In the genomic region with DNA sequence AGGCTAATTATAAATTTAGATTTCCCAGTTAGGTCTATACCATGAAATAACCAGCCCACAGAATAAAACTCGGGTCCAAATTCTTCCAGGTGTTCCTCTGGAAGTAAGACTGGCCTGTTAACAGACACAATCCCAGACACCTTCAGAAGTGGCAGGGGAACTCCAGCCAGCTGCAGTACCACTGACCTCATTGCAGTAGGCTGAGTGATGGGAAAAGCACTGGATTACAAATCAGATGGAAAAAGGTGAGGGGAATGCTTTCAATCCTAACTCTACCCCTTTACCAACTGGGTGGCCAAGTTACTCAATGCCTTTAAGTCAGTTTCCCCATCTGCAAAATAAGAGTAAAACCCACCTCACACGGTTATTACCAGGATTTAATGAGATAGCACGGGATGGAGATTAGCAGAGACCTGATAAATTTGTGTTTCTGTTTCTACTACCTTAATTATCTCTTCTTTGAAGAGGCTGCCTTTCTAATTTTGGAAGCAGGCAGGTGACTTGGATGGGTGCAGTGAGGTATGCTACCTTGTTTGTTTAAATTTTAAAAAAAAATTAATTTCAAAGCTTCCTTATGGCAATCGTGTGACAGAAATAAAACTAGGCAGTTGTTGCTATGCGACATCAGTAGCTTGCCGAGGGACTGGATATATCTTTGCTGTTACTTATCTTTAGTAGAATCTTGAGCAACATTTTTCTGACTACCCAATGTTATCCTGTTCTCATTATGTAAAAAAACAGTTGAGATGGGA, we compare ENCODE assay signal across 25 cellular contexts.
"Had no signal": no experiment of that assay in that cellular context is flagged by ENCODE, and none has a peak within 500 bp of the region (broad histone marks: within the 10 kb centered on the region; RNA-seq: fewer than 3 reads in every experiment).

No MANE protein-coding gene starts in this region.

- H3K9me3 Mint-ChIP-seq: activated CD4-positive, alpha-beta memory T cell treated with anti-CD3 and anti-CD28 coated beads for 36 hours; activated CD4-positive, alpha-beta T cell treated with anti-CD3 and anti-CD28 coated beads, Interleukin-2, amount 10 ng/mL, durations not matched to agents 24 days and 14 days; activated naive CD4-positive, alpha-beta T cell treated with anti-CD3 and anti-CD28 coated beads for 36 hours; activated naive CD8-positive, alpha-beta T cell treated with anti-CD3 and anti-CD28 coated beads, Interleukin-2, amount 10 ng/mL, durations not matched to agents 7 days and 5 days; activated T-helper 1 cell treated with anti-CD3 and anti-CD28 coated beads, Interleukin-12 subunit alpha, Interleukin-12 subunit beta, Interleukin-2, Interleukin-4 antibody, amounts not matched to agents 30 ng/mL and 10 ng/mL and 1 ng/mL, durations not matched to agents 14 hours and 24 hours and 36 hours; immature natural killer cell; natural killer cell had no signal

- ATAC-seq: heart left ventricle; left colon; natural killer cell; stimulated activated naive B cell treated with anti-CD40 and anti-IgM and Interleukin-4, amounts not matched to agents 10 μg/mL and 1 μg/mL and 100 μg/mL, for 72 hours had no signal

- H3K4me1 Mint-ChIP-seq: activated CD4-positive, alpha-beta T cell treated with anti-CD3 and anti-CD28 coated beads, Interleukin-2, amount 10 ng/mL, durations not matched to agents 24 days and 14 days; activated naive CD8-positive, alpha-beta T cell treated with anti-CD3 and anti-CD28 coated beads, Interleukin-2, amount 10 ng/mL, durations not matched to agents 7 days and 5 days; immature natural killer cell; natural killer cell had no signal

- DNase-seq: activated CD4-positive, alpha-beta memory T cell treated with anti-CD3 and anti-CD28 coated beads for 36 hours; activated CD4-positive, alpha-beta T cell treated with anti-CD3 and anti-CD28 coated beads, Interleukin-2, amount 10 ng/mL, durations not matched to agents 24 days and 14 days; activated CD4-positive, CD25-positive, alpha-beta regulatory T cell treated with anti-CD3 and anti-CD28 coated beads, Interleukin-2, amount 50 U/mL, for 72 hours; activated CD8-positive, alpha-beta memory T cell treated with anti-CD3 and anti-CD28 coated beads, Interleukin-2, amount 50 U/mL, for 4 hours; activated effector memory CD4-positive, alpha-beta T cell treated with anti-CD3 and anti-CD28 coated beads, Interleukin-2, amount 50 U/mL, for 16 hours; activated naive CD4-positive, alpha-beta T cell treated with anti-CD3 and anti-CD28 coated beads for 36 hours; activated naive CD8-positive, alpha-beta T cell treated with anti-CD3 and anti-CD28 coated beads, Interleukin-2, amount 10 ng/mL, durations not matched to agents 7 days and 5 days; activated T-cell treated with anti-CD3 and anti-CD28 coated beads, Interleukin-2, amount 50 U/mL, for 1 hour; amniotic stem cell; brain microvascular endothelial cell; foreskin fibroblast; heart left ventricle; hypothalamus; immature natural killer cell; kidney; left colon; midbrain; natural killer cell; stimulated activated CD4-positive, alpha-beta T cell treated with anti-CD3 and anti-CD28 coated beads, Interleukin-15, amount 100 ng/mL, for 24 hours; stimulated activated CD4-positive, alpha-beta T cell treated with anti-CD3 and anti-CD28 coated beads, Interleukin-2, amount 100 ng/mL, for 24 hours; stimulated activated naive B cell treated with anti-CD40 and anti-IgM and Interleukin-4, amounts not matched to agents 10 μg/mL and 1 μg/mL and 100 μg/mL, for 72 hours; stomach; WERI-Rb-1 had no signal

- H3K27ac Mint-ChIP-seq: activated CD4-positive, alpha-beta memory T cell treated with anti-CD3 and anti-CD28 coated beads for 36 hours; activated CD4-positive, alpha-beta T cell treated with anti-CD3 and anti-CD28 coated beads, Interleukin-2, amount 10 ng/mL, durations not matched to agents 24 days and 14 days; activated naive CD4-positive, alpha-beta T cell treated with anti-CD3 and anti-CD28 coated beads for 36 hours; activated naive CD8-positive, alpha-beta T cell treated with anti-CD3 and anti-CD28 coated beads, Interleukin-2, amount 10 ng/mL, durations not matched to agents 7 days and 5 days; activated T-helper 1 cell treated with anti-CD3 and anti-CD28 coated beads, Interleukin-12 subunit alpha, Interleukin-12 subunit beta, Interleukin-2, Interleukin-4 antibody, amounts not matched to agents 30 ng/mL and 10 ng/mL and 1 ng/mL, durations not matched to agents 14 hours and 24 hours and 36 hours; immature natural killer cell; natural killer cell; neural progenitor cell; stimulated activated naive B cell treated with anti-CD40 and anti-IgM and Interleukin-4, amounts not matched to agents 10 μg/mL and 1 μg/mL and 100 μg/mL, for 72 hours had no signal

- H3K27me3 Mint-ChIP-seq: activated CD4-positive, alpha-beta T cell treated with anti-CD3 and anti-CD28 coated beads, Interleukin-2, amount 10 ng/mL, durations not matched to agents 24 days and 14 days; stimulated activated naive B cell treated with anti-CD40 and anti-IgM and Interleukin-4, amounts not matched to agents 10 μg/mL and 1 μg/mL and 100 μg/mL, for 72 hours had no signal

- H3K4me3 Mint-ChIP-seq: activated CD4-positive, alpha-beta memory T cell treated with anti-CD3 and anti-CD28 coated beads for 36 hours; activated CD4-positive, alpha-beta T cell treated with anti-CD3 and anti-CD28 coated beads, Interleukin-2, amount 10 ng/mL, durations not matched to agents 24 days and 14 days; activated naive CD4-positive, alpha-beta T cell treated with anti-CD3 and anti-CD28 coated beads for 36 hours; activated naive CD8-positive, alpha-beta T cell treated with anti-CD3 and anti-CD28 coated beads, Interleukin-2, amount 10 ng/mL, durations not matched to agents 7 days and 5 days; activated T-helper 1 cell treated with anti-CD3 and anti-CD28 coated beads, Interleukin-12 subunit alpha, Interleukin-12 subunit beta, Interleukin-2, Interleukin-4 antibody, amounts not matched to agents 30 ng/mL and 10 ng/mL and 1 ng/mL, durations not matched to agents 14 hours and 24 hours and 36 hours; immature natural killer cell; natural killer cell; neural progenitor cell; stimulated activated naive B cell treated with anti-CD40 and anti-IgM and Interleukin-4, amounts not matched to agents 10 μg/mL and 1 μg/mL and 100 μg/mL, for 72 hours had no signal

- H3K36me3 Mint-ChIP-seq: activated CD4-positive, alpha-beta memory T cell treated with anti-CD3 and anti-CD28 coated beads for 36 hours; activated naive CD8-positive, alpha-beta T cell treated with anti-CD3 and anti-CD28 coated beads, Interleukin-2, amount 10 ng/mL, durations not matched to agents 7 days and 5 days; immature natural killer cell; natural killer cell; neural progenitor cell had no signal
